ENCODE assay signal across 8 cellular contexts in genomic region chr1:93579891-93580290, GRCh38.
DNase-seq lines count a peak whose midpoint lies in the region; ATAC-seq and TF ChIP-seq lines count a peak whose summit lies in the region.

No MANE protein-coding gene starts in this region.

- peak overlapping the region in 3 of 5 donors; percentile 48 to 79 (median 76) for H3K27ac ChIP-seq in adrenal gland
- H3K27ac ChIP-seq in psoas muscle = peak overlapping the region; percentile 88

- no peaks in the 10 kb centered on the region for H3K9me3 ChIP-seq in adrenal gland (replicated peaks in 1 of 3)
- no peaks in the 10 kb centered on the region for H3K9me3 ChIP-seq in psoas muscle

- H3K36me3 ChIP-seq in adrenal gland (replicated peaks in 1 of 2) = peaks cover 0 to 45% of the 10 kb centered on the region in 2 donors
- H3K36me3 ChIP-seq in psoas muscle (ENCODE audit: insufficient read depth in 1 of 2, low read depth in 1 of 2) = peaks cover 3 to 55% of the 10 kb centered on the region in 2 donors

- peak; percentile 35 for DNase-seq in Daoy (ENCODE audit: low read depth)
- DNase-seq in adrenal gland = peak; percentile 64 to 84 (median 79)
- peak; percentile 68 for DNase-seq in glomerular visceral epithelial cell (ENCODE audit: extremely low spot score)
- DNase-seq in psoas muscle = peak; percentile 37 to 62
- no peak for DNase-seq in NCI-H2081 (lab: John Stamatoyannopoulos, UW)
- no peak for DNase-seq in cerebellar nuclear complex (lab: John Stamatoyannopoulos, UW)
- DNase-seq in globus pallidus (ENCODE audit: low spot score) = no peak

- ATAC-seq in psoas muscle (peak; percentile 54 to 70 (median 68)), GM21360 (IDR thresholded peaks at IDR 0.05; ENCODE audit: unreplicated experiment) (no peak)

- H3K4me3 ChIP-seq in adrenal gland = no peak overlapping the region
- no peak overlapping the region for H3K4me3 ChIP-seq in psoas muscle

- H3K4me1 ChIP-seq in adrenal gland (replicated peaks in 1 of 2) (peaks cover 9 to 30% of the 10 kb centered on the region in 2 donors), psoas muscle (peaks cover 60% of the 10 kb centered on the region)

- TF ChIP-seq CTCF in adrenal gland (IDR thresholded peaks at IDR 0.05) = no peak
- TF ChIP-seq CTCF in psoas muscle (IDR thresholded peaks at IDR 0.05) = no peak

- H3K27me3 ChIP-seq in adrenal gland (no peaks in the 10 kb centered on the region), psoas muscle (ENCODE audit: insufficient read depth in 3 of 3, low read length in 2 of 3) (no peaks in the 10 kb centered on the region)

- TF ChIP-seq POLR2A in adrenal gland (IDR thresholded peaks at IDR 0.05) = peak in 1 of 2 donors; percentile 46

- intact Hi-C loops in adrenal gland (cut with DNase I) = no loop called here
- intact Hi-C loops in psoas muscle (cut with DNase I) = loop anchor here in 1 of 2 donors (5.0 kb wide), 1 partner anchor 32 kb away; no protein-coding TSS in a partner anchor

- WGBS in adrenal gland, 4 donors = 49 to 70% (median 57%) methylated on average over 3 to 5 of the region's 5 CpGs
- WGBS in psoas muscle, 3 donors = 79 to 90% (median 83%) methylated on average over 5 of the region's 5 CpGs

Comparison
In these comparisons a context has a peak if more than half of its experiments do, and no peak if none do; other contexts are left out.
1. DNase-seq: peak in Daoy (single experiment), adrenal gland (7 of 7), glomerular visceral epithelial cell (single experiment) and psoas muscle (2 of 2); none in NCI-H2081 (0 of 2), cerebellar nuclear complex (0 of 2) and globus pallidus (single experiment).